ENCODE assay signal across 21 cellular contexts in genomic region chr1:160151303-160151702, GRCh38. TPM values are rescaled to one million over a fixed set of nuclear protein-coding genes. Genes with fewer than 3 reads are reported as not detected.
DNase-seq lines count a peak whose midpoint lies in the region; ATAC-seq, FAIRE-seq and TF ChIP-seq lines count a peak whose summit lies in the region.
"Had no signal": no experiment of that assay in that cellular context is flagged by ENCODE, and none has a peak within 500 bp of the region (broad histone marks: within the 10 kb centered on the region; RNA-seq: fewer than 3 reads in every experiment).

Gene ATP1A4, plus strand, starts transcription at chr1:160151603. Its CDS starts 438 bp downstream, at chr1:160152041.

- H3K4me1 Mint-ChIP-seq in astrocyte (ENCODE audit: low read depth, unreplicated experiment) (no peaks in the 10 kb centered on the region), neural crest cell (no peaks in the 10 kb centered on the region)
- no peaks in the 10 kb centered on the region for H3K4me1 Mint-ChIP-seq in activated T-helper 2 cell treated with anti-CD3 and anti-CD28 coated beads, Interferon-gamma antibody, Interleukin-2, Interleukin-4, amounts not matched to agents 10 μg/mL and 5 μg/mL and 100 μg/mL, durations not matched to agents 14 hours and 24 hours and 36 hours (ENCODE audit: low read depth)
- H3K4me1 Mint-ChIP-seq: H9 had no signal

- CTCF ChIA-PET in SK-N-SH (lab: Yijun Ruan, JAX) = interaction anchor here (1.6 kb wide), 1 partner anchor 42 kb away, joined by 3 read pairs; no protein-coding TSS in a partner anchor

- H2AFZ ChIP-seq in SK-N-SH (ENCODE audit: low read depth) (0 out of 2 replicates have a peak within 1 kb of the TSS, but pooled peaks have one; percentile 32), GM23248 (no peak within 1 kb of the TSS), astrocyte (ENCODE audit: low read depth, low read length) (no peak within 1 kb of the TSS)

- H4K20me1 ChIP-seq in SK-N-SH (ENCODE audit: insufficient read depth) = no peaks in the 10 kb centered on the region
- H4K20me1 ChIP-seq in GM23248 (ENCODE audit: insufficient read depth) = no peaks in the 10 kb centered on the region
- no peaks in the 10 kb centered on the region for H4K20me1 ChIP-seq in astrocyte (ENCODE audit: insufficient read depth, low read length)

- no peak for TF ChIP-seq CTCF in SK-N-SH (IDR thresholded peaks at IDR 0.05)
- TF ChIP-seq CTCF in astrocyte (IDR thresholded peaks at IDR 0.05; ENCODE audit: insufficient read depth, low read depth, low read length) = no peak
- no peak for TF ChIP-seq CTCF in neural crest cell (conservative IDR thresholded peaks at IDR 0.05)

- ATAC-seq in SK-N-SH treated with all-trans-retinoic acid at 6 μM for 48 hours (no peak), GM18511 (IDR thresholded peaks at IDR 0.05; ENCODE audit: unreplicated experiment) (no peak)
- ATAC-seq: A549, HepG2 had no signal

- H3K4me2 ChIP-seq in SK-N-SH (no peak within 1 kb of the TSS), GM23248 (ENCODE audit: unreplicated experiment) (no peak within 1 kb of the TSS), astrocyte (ENCODE audit: low read length) (no peak within 1 kb of the TSS)

- no peaks in the 10 kb centered on the region for H3K36me3 Mint-ChIP-seq in astrocyte (ENCODE audit: low read depth, unreplicated experiment)
- H3K36me3 Mint-ChIP-seq in neural crest cell (ENCODE audit: low read depth) = no peaks in the 10 kb centered on the region
- no peaks in the 10 kb centered on the region for H3K36me3 Mint-ChIP-seq in activated T-helper 2 cell treated with anti-CD3 and anti-CD28 coated beads, Interferon-gamma antibody, Interleukin-2, Interleukin-4, amounts not matched to agents 10 μg/mL and 5 μg/mL and 100 μg/mL, durations not matched to agents 14 hours and 24 hours and 36 hours (ENCODE audit: low read depth)

- H3K27ac Mint-ChIP-seq in astrocyte (ENCODE audit: unreplicated experiment) (peak within 1 kb of the TSS; percentile 79), neural crest cell (ENCODE audit: unreplicated experiment) (peak within 1 kb of the TSS; percentile 63)
- H3K27ac Mint-ChIP-seq in activated T-helper 2 cell treated with anti-CD3 and anti-CD28 coated beads, Interferon-gamma antibody, Interleukin-2, Interleukin-4, amounts not matched to agents 10 μg/mL and 5 μg/mL and 100 μg/mL, durations not matched to agents 14 hours and 24 hours and 36 hours = no peak within 1 kb of the TSS
- H3K27ac Mint-ChIP-seq: CD4-positive, alpha-beta T cell had no signal

- in situ Hi-C loops in GM23248 (cut with MboI) = no loop called here

- H3K9me2 ChIP-seq in SK-N-SH = no peaks in the 10 kb centered on the region
- H3K9me2 ChIP-seq in GM23248 (ENCODE audit: insufficient read depth) = no peaks in the 10 kb centered on the region

- 0 out of 4 replicates have a peak, but pooled peaks cover 0 to 5% of the 10 kb centered on the region in 2 experiments for H3K4me1 ChIP-seq in SK-N-SH (ENCODE audit: control insufficient read depth in 1 of 2, insufficient read depth in 2 of 2, low read depth in 1 of 2, low read length in 1 of 2)
- H3K4me1 ChIP-seq in GM23248 (ENCODE audit: insufficient read depth) = peaks cover 20% of the 10 kb centered on the region
- H3K4me1 ChIP-seq in astrocyte (ENCODE audit: insufficient read depth, low read length) = no peaks in the 10 kb centered on the region
- H3K4me1 ChIP-seq: Caco-2 had no signal

- H3K4me3 ChIP-seq in SK-N-SH (ENCODE audit: low read depth in 2 of 2, low read length in 1 of 2) (no peak within 1 kb of the TSS), GM23248 (no peak within 1 kb of the TSS), astrocyte (ENCODE audit: insufficient read depth, low read depth, low read length) (no peak within 1 kb of the TSS)
- H3K4me3 ChIP-seq: A549 had no signal

- TF ChIP-seq RAD21 in SK-N-SH (IDR thresholded peaks at IDR 0.05; ENCODE audit: low read length) = no peak

- no peaks in the 10 kb centered on the region; the same call in 1 of the 2 replicates for H3K27me3 ChIP-seq in SK-N-SH (ENCODE audit: insufficient read depth)
- H3K27me3 ChIP-seq in GM23248 (replicated peaks; ENCODE audit: insufficient read depth) = no peaks in the 10 kb centered on the region
- no peaks in the 10 kb centered on the region for H3K27me3 ChIP-seq in astrocyte (ENCODE audit: insufficient read depth, low read length)

- POLR2A ChIA-PET in SK-N-SH (lab: Yijun Ruan, JAX) = no interaction called here

- H3K27me3 Mint-ChIP-seq in astrocyte (ENCODE audit: low read depth, unreplicated experiment) (peaks cover 7% of the 10 kb centered on the region), neural crest cell (ENCODE audit: low read depth) (no peaks in the 10 kb centered on the region)
- peaks cover 26% of the 10 kb centered on the region for H3K27me3 Mint-ChIP-seq in activated T-helper 2 cell treated with anti-CD3 and anti-CD28 coated beads, Interferon-gamma antibody, Interleukin-2, Interleukin-4, amounts not matched to agents 10 μg/mL and 5 μg/mL and 100 μg/mL, durations not matched to agents 14 hours and 24 hours and 36 hours (ENCODE audit: low read depth)
- H3K27me3 Mint-ChIP-seq: CD4-positive, alpha-beta T cell had no signal

- DNase-seq in SK-N-SH = no peak
- DNase-seq in GM23248 = no peak
- DNase-seq in astrocyte (ENCODE audit: low read depth) = no peak
- DNase-seq in neural crest cell (ENCODE audit: low read depth, low spot score) = no peak
- no peak for DNase-seq in activated T-helper 2 cell treated with anti-CD3 and anti-CD28 coated beads, Interferon-gamma antibody, Interleukin-2, Interleukin-4, amounts not matched to agents 10 μg/mL and 5 μg/mL and 100 μg/mL, durations not matched to agents 14 hours and 24 hours and 36 hours (ENCODE audit: low spot score)
- no peak for DNase-seq in NCI-H526 treated with DMSO at 0.1 percent for 48 hours (lab: John Stamatoyannopoulos, UW)
- DNase-seq: AML-193; Caco-2; CD4-positive, alpha-beta T cell; GOT3; H9 had no signal

- TF ChIP-seq EP300 in SK-N-SH (IDR thresholded peaks at IDR 0.05; ENCODE audit: borderline replicate concordance in 1 of 2, low read depth in 1 of 2, low read length in 1 of 2) = no peak

- no peaks in the 10 kb centered on the region for H3K79me2 ChIP-seq in SK-N-SH (ENCODE audit: insufficient read depth)
- H3K79me2 ChIP-seq in GM23248 (ENCODE audit: insufficient read depth) = no peaks in the 10 kb centered on the region
- H3K79me2 ChIP-seq in astrocyte (ENCODE audit: insufficient read depth, low read length) = no peaks in the 10 kb centered on the region

- no peak within 1 kb of the TSS for H3K9ac ChIP-seq in SK-N-SH
- no peak within 1 kb of the TSS for H3K9ac ChIP-seq in GM23248
- no peak within 1 kb of the TSS for H3K9ac ChIP-seq in astrocyte (ENCODE audit: low read length)

- no peak for FAIRE-seq in astrocyte (lab: Jason Lieb, UNC)
- FAIRE-seq: A549, D721Med, G401.6, GM12891, HepG2 had no signal

- H3K9me3 ChIP-seq in SK-N-SH (no peaks in the 10 kb centered on the region), GM23248 (ENCODE audit: low read depth) (no peaks in the 10 kb centered on the region), astrocyte (ENCODE audit: insufficient read depth, low read depth, low read length) (no peaks in the 10 kb centered on the region)
- H3K9me3 ChIP-seq: A549, Caco-2 had no signal

- intact Hi-C loops in activated T-helper 2 cell treated with anti-CD3 and anti-CD28 coated beads, Interferon-gamma antibody, Interleukin-2, Interleukin-4, amounts not matched to agents 10 μg/mL and 5 μg/mL and 100 μg/mL, durations not matched to agents 14 hours and 24 hours and 36 hours (cut with micrococcal nuclease) = no loop called here

- H3K36me3 ChIP-seq in SK-N-SH (replicated peaks in 1 of 2; ENCODE audit: control insufficient read depth in 1 of 2, insufficient read depth in 2 of 2, low read length in 1 of 2) = no peaks in the 10 kb centered on the region
- no peaks in the 10 kb centered on the region for H3K36me3 ChIP-seq in GM23248 (ENCODE audit: low read depth)
- no peaks in the 10 kb centered on the region for H3K36me3 ChIP-seq in astrocyte (ENCODE audit: insufficient read depth, low read length)

- H3K27ac ChIP-seq in SK-N-SH (ENCODE audit: low read depth in 2 of 2, low read length in 1 of 2) = no peak within 1 kb of the TSS
- H3K27ac ChIP-seq in GM23248 = peak within 1 kb of the TSS; percentile 91; the same call in 1 of the 2 replicates
- H3K27ac ChIP-seq in astrocyte (ENCODE audit: low read depth, low read length) = no peak within 1 kb of the TSS
- H3K27ac ChIP-seq: 22Rv1, C4-2B had no signal

- H3K9me3 Mint-ChIP-seq in astrocyte (ENCODE audit: unreplicated experiment) (no peaks in the 10 kb centered on the region), neural crest cell (no peaks in the 10 kb centered on the region)
- no peaks in the 10 kb centered on the region for H3K9me3 Mint-ChIP-seq in activated T-helper 2 cell treated with anti-CD3 and anti-CD28 coated beads, Interferon-gamma antibody, Interleukin-2, Interleukin-4, amounts not matched to agents 10 μg/mL and 5 μg/mL and 100 μg/mL, durations not matched to agents 14 hours and 24 hours and 36 hours
- H3K9me3 Mint-ChIP-seq: CD4-positive, alpha-beta T cell; H9 had no signal

- H3K4me3 Mint-ChIP-seq in astrocyte (ENCODE audit: unreplicated experiment) (no peak within 1 kb of the TSS), neural crest cell (no peak within 1 kb of the TSS)
- no peak within 1 kb of the TSS for H3K4me3 Mint-ChIP-seq in activated T-helper 2 cell treated with anti-CD3 and anti-CD28 coated beads, Interferon-gamma antibody, Interleukin-2, Interleukin-4, amounts not matched to agents 10 μg/mL and 5 μg/mL and 100 μg/mL, durations not matched to agents 14 hours and 24 hours and 36 hours (ENCODE audit: low read depth)
- H3K4me3 Mint-ChIP-seq: CD4-positive, alpha-beta T cell; H9 had no signal

- 71% methylated on average over 6 of the region's 6 CpGs for WGBS in SK-N-SH (ENCODE audit: low lambda C conversion rate)
- 84 to 91% methylated on average over 6 of the region's 6 CpGs for WGBS in GM23248 (ENCODE audit: low coverage in 1 of 2, low lambda C conversion rate in 2 of 2, missing lambda C conversion rate in 2 of 2), 2 experiments

- H3F3A ChIP-seq in SK-N-SH (replicated peaks; ENCODE audit: insufficient read depth) (no peaks in the 10 kb centered on the region), GM23248 (ENCODE audit: insufficient read depth) (peaks cover 22% of the 10 kb centered on the region)

TF ChIP-seq in SK-N-SH, 30 proteins besides CTCF, POLR2A, EP300 and RAD21 (continues in another document):
- no peak for TF ChIP-seq TCF12 (IDR thresholded peaks at IDR 0.05)

TF ChIP-seq in SK-N-SH treated with all-trans-retinoic acid at 6 μM for 48 hours, 23 proteins besides CTCF, POLR2A, EP300 and RAD21 (continues in another document):
- TF ChIP-seq ZNF8 (CRISPR knock-in tag; IDR thresholded peaks at IDR 0.05) (no peak), ZC3H10 (CRISPR knock-in tag; IDR thresholded peaks at IDR 0.05) (no peak)

RNA-seq across cellular contexts. Expression of gene ATP1A4, which starts in this region (rescaled TPM):
- polyA plus RNA-seq in SK-N-SH (2012; rRNA removed) (not detected in 2 replicates), GM23248 (2016; fragmentation: Nextera tagmentation; extraction: Ambion mirVana) (not detected in 2 replicates)
- polyA plus RNA-seq in SK-N-SH (2012; cell fraction: cytosol; rRNA removed) = not detected in 2 replicates
- polyA plus RNA-seq in SK-N-SH (2012; cell fraction: nucleus; rRNA removed) = 0.02 TPM in 2 replicates
- not detected in 2 replicates for total RNA-seq in GM23248 (2014; rRNA removed; shearing (Covaris generic))
- total RNA-seq in astrocyte (not detected in 2 replicates), neural crest cell (0.20 and 0.35 TPM in 2 replicates)
- total RNA-seq in activated T-helper 2 cell treated with anti-CD3 and anti-CD28 coated beads, Interferon-gamma antibody, Interleukin-2, Interleukin-4, amounts not matched to agents 10 μg/mL and 5 μg/mL and 100 μg/mL, durations not matched to agents 14 hours and 24 hours and 36 hours = 0.41 and 0.55 TPM in 2 replicates
- total RNA-seq: Caco-2, HepG2 had no signal
- polyA plus RNA-seq: A549, BJ, HepG2 had no signal
